ENCODE assay signal across 15 cellular contexts in the genomic region with DNA sequence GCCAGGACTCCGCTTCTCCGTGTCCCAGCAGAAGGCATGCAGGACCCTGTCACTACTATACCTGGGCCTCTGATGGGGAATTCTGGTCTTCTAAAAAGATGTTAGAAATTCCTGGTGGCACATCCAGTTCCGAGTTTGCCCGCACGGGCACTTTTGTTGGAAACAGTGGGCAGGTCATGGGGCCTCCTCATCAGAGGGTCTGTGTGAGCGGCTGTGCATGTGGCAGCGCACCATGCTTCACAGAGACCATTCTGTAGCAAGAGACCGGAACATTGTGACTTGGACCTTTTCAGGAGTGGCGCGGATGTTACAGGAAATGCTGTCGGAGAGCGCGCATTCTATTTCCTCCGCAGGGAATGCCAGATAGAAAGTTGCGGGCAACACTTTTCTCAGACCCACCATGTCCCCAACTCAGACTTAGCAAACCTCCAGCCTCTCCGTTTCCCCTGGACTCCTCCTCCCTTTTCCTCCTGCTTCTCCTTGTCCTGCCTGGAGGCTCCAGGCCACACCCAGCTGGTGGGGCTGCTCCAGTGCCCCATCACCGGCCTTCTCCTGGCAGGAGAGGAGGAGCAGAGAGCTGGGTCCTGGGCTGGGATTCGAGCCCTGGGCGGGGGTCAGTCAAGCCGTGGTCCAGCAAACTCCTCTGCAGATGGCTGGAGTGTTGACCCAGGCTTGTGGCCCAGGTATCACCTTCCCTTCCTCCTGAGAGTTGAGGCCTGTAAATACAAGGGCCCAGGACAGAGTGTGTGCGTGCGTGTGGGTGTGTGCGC. TPM values are rescaled to one million over a fixed set of nuclear protein-coding genes. Genes with fewer than 3 reads are reported as not detected.
DNase-seq lines count a peak whose midpoint lies in the region; ATAC-seq and FAIRE-seq lines count a peak whose summit lies in the region.
"Had no signal": no experiment of that assay in that cellular context is flagged by ENCODE, and none has a peak within 500 bp of the region (broad histone marks: within the 10 kb centered on the region; RNA-seq: fewer than 3 reads in every experiment).

No MANE protein-coding gene starts in this region.

- H3K4me3 ChIP-seq in HUES6 (ENCODE audit: low read depth, low read length), result no peak overlapping the region
- no peak overlapping the region for H3K4me3 ChIP-seq in mesendoderm (ENCODE audit: low read length)

- H3K36me3 ChIP-seq in HUES6 (ENCODE audit: control insufficient read depth, insufficient read depth, low read length) (peaks cover 5% of the 10 kb centered on the region), mesendoderm (ENCODE audit: control insufficient read depth, insufficient read depth, low read length) (no peaks in the 10 kb centered on the region)

- H3K27me3 ChIP-seq in HUES6 (ENCODE audit: control insufficient read depth, insufficient read depth, low read length), result no peaks in the 10 kb centered on the region
- no peaks in the 10 kb centered on the region for H3K27me3 ChIP-seq in mesendoderm (ENCODE audit: insufficient read depth, low read length, poor library complexity)
- H3K27me3 ChIP-seq: neutrophil had no signal

- no peak overlapping the region for H4K8ac ChIP-seq in mesendoderm (ENCODE audit: low read depth, low read length)

- no peak overlapping the region for H2BK120ac ChIP-seq in mesendoderm (ENCODE audit: low read depth, low read length)

- peak overlapping the region; percentile 37 for H2BK5ac ChIP-seq in mesendoderm (ENCODE audit: low read length)

- ATAC-seq in stimulated activated memory B cell treated with anti-CD40 and anti-IgM and Interleukin-4, amounts not matched to agents 10 μg/mL and 1 μg/mL and 100 μg/mL, for 72 hours, result no peak
- ATAC-seq in GM18861 (IDR thresholded peaks at IDR 0.05; ENCODE audit: unreplicated experiment) (no peak), HG03139 (IDR thresholded peaks at IDR 0.05; ENCODE audit: unreplicated experiment) (no peak)

- peaks cover 7% of the 10 kb centered on the region for H3K79me1 ChIP-seq in mesendoderm (ENCODE audit: low read length)

- peak overlapping the region; percentile 47 for H3K56ac ChIP-seq in mesendoderm (ENCODE audit: low read length)

- no peak overlapping the region for H3K18ac ChIP-seq in mesendoderm (ENCODE audit: low read length)

- H2AK5ac ChIP-seq in mesendoderm (ENCODE audit: low read length), result peak overlapping the region; percentile 22

- DNase-seq in mesendoderm (no peak), retina (no peak), HTR-8/SVneo (ENCODE audit: insufficient read length, low spot score) (no peak)
- DNase-seq: activated CD4-positive, CD25-positive, alpha-beta regulatory T cell treated with anti-CD3 and anti-CD28 coated beads, Interleukin-2, amount 50 U/mL, for 72 hours; effector CD8-positive, alpha-beta T cell; NCI-H345; stimulated activated CD4-positive, alpha-beta T cell treated with anti-CD3 and anti-CD28 coated beads, Interleukin-15, amount 100 ng/mL, for 24 hours had no signal

- H3K9me3 Mint-ChIP-seq in stimulated activated memory B cell treated with anti-CD40 and anti-IgM and Interleukin-4, amounts not matched to agents 10 μg/mL and 1 μg/mL and 100 μg/mL, for 72 hours, result no peaks in the 10 kb centered on the region
- H3K9me3 Mint-ChIP-seq: IgD-negative memory B cell had no signal

- H3K36me3 Mint-ChIP-seq in stimulated activated memory B cell treated with anti-CD40 and anti-IgM and Interleukin-4, amounts not matched to agents 10 μg/mL and 1 μg/mL and 100 μg/mL, for 72 hours, result peaks cover 36% of the 10 kb centered on the region
- H3K36me3 Mint-ChIP-seq: IgD-negative memory B cell had no signal

- H3K27ac ChIP-seq in HUES6 (ENCODE audit: low read depth, low read length), result 0 out of 2 replicates have a peak overlapping the region, but pooled peaks have one; percentile 27
- peak overlapping the region; percentile 56 for H3K27ac ChIP-seq in angular gyrus (ENCODE audit: low read depth, low read length)
- H3K27ac ChIP-seq in mesendoderm (ENCODE audit: low read depth, low read length), result peak overlapping the region; percentile 67
- H3K27ac ChIP-seq: neutrophil had no signal

- H3K9me3 ChIP-seq in HUES6 (ENCODE audit: control insufficient read depth, insufficient read depth, low read depth, low read length), result 0 out of 2 replicates have a peak, but pooled peaks cover 4% of the 10 kb centered on the region
- H3K9me3 ChIP-seq: neutrophil had no signal

- H3K9ac ChIP-seq in HUES6 (ENCODE audit: low read length) (peak overlapping the region; percentile 51), mesendoderm (ENCODE audit: low read length) (peak overlapping the region; percentile 22)

- no peak overlapping the region for H2BK15ac ChIP-seq in mesendoderm (replicated peaks; ENCODE audit: low read depth)

- H3K27ac Mint-ChIP-seq in stimulated activated memory B cell treated with anti-CD40 and anti-IgM and Interleukin-4, amounts not matched to agents 10 μg/mL and 1 μg/mL and 100 μg/mL, for 72 hours, result peak overlapping the region; percentile 37
- H3K27ac Mint-ChIP-seq: B cell had no signal

- FAIRE-seq in HTR-8/SVneo (lab: Jason Lieb, UNC), result no peak

- peaks cover 46% of the 10 kb centered on the region for H3K4me1 ChIP-seq in HUES6 (ENCODE audit: control insufficient read depth, insufficient read depth, low read length)
- peaks cover 13% of the 10 kb centered on the region for H3K4me1 ChIP-seq in mesendoderm (ENCODE audit: control insufficient read depth, low read depth, low read length)

- no peak overlapping the region for H3K23ac ChIP-seq in mesendoderm (ENCODE audit: low read length)

- H3K4ac ChIP-seq in mesendoderm (ENCODE audit: low read depth, low read length), result peak overlapping the region; percentile 8

- peaks cover 70% of the 10 kb centered on the region for H3K4me1 Mint-ChIP-seq in stimulated activated memory B cell treated with anti-CD40 and anti-IgM and Interleukin-4, amounts not matched to agents 10 μg/mL and 1 μg/mL and 100 μg/mL, for 72 hours

- H3K79me2 ChIP-seq in mesendoderm (ENCODE audit: control insufficient read depth, insufficient read depth, low read length), result no peaks in the 10 kb centered on the region

- H3K4me3 Mint-ChIP-seq in stimulated activated memory B cell treated with anti-CD40 and anti-IgM and Interleukin-4, amounts not matched to agents 10 μg/mL and 1 μg/mL and 100 μg/mL, for 72 hours, result no peak overlapping the region
- H3K4me3 Mint-ChIP-seq: B cell, IgD-negative memory B cell had no signal

- no peaks in the 10 kb centered on the region for H3K27me3 Mint-ChIP-seq in stimulated activated memory B cell treated with anti-CD40 and anti-IgM and Interleukin-4, amounts not matched to agents 10 μg/mL and 1 μg/mL and 100 μg/mL, for 72 hours
- H3K27me3 Mint-ChIP-seq: B cell, IgD-negative memory B cell had no signal

- WGBS in mesendoderm (ENCODE audit: extremely low coverage, insufficient coverage, low lambda C conversion rate), result no CpG with 5 or more reads among the region's 23 CpGs

- H3K4me2 ChIP-seq in mesendoderm (ENCODE audit: low read length), result no peak overlapping the region

- H4K5ac ChIP-seq in mesendoderm (ENCODE audit: low read length), result no peak overlapping the region

RNA-seq across cellular contexts. Expression of a gene that starts 46.6 kb away (rescaled TPM):
- 28.4 TPM for polyA plus RNA-seq in mesendoderm (2013, experiment 1 of 2)
- 29.2 TPM for polyA plus RNA-seq in mesendoderm (2013, experiment 2 of 2)
